In the genomic region with DNA sequence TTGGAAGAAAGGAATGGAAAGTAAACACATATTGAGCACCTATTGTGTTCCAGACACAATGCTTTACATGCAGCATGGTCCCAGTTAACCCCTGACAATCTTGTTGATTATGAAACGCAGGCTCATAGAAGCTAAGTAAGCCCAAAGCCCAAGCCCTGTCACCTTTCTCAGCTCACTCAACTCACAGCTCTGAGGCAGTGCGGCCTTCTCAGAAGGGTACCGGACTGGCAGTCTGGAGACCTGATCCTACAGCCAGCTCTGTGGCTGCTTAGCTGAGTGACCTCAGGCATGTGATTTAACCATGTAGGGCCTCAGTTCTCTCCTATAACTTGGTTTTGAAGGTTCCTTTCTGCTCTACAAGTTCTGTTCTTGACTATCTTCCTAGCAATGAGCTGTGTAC, we compare ENCODE assay signal across 2 cellular contexts.
TF ChIP-seq lines count a peak whose summit lies in the region.

No MANE protein-coding gene starts in this region.

TF ChIP-seq in HepG2, 621 proteins besides CTCF, POLR2A, EP300 and RAD21:
- TF ChIP-seq RARA (CRISPR knock-in tag; IDR thresholded peaks at IDR 0.05) = no peak
- no peak for TF ChIP-seq TBX3 (IDR thresholded peaks at IDR 0.05; ENCODE audit: borderline replicate concordance)
- TF ChIP-seq MEIS1 (CRISPR knock-in tag; IDR thresholded peaks at IDR 0.05; ENCODE audit: borderline replicate concordance) = no peak
- TF ChIP-seq ZNF430 (CRISPR knock-in tag; IDR thresholded peaks at IDR 0.05) = no peak
- TF ChIP-seq, protein P1, sequence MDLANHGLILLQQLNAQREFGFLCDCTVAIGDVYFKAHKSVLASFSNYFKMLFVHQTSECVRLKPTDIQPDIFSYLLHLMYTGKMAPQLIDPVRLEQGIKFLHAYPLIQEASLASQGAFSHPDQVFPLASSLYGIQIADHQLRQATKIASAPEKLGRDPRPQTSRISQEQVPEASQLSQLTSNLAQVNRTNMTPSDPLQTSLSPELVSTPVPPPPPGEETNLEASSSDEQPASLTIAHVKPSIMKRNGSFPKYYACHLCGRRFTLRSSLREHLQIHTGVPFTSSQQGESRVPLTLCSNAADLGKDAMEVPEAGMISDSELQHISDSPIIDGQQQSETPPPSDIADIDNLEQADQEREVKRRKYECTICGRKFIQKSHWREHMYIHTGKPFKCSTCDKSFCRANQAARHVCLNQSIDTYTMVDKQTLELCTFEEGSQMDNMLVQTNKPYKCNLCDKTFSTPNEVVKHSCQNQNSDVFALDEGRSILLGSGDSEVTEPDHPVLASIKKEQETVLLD (CRISPR knock-in tag; IDR thresholded peaks at IDR 0.05; ENCODE audit: low read depth) = no peak

TF ChIP-seq in SK-N-SH, 30 proteins besides CTCF, POLR2A, EP300 and RAD21:
- TF ChIP-seq FOSL2 (IDR thresholded peaks at IDR 0.05; ENCODE audit: borderline replicate concordance, low read depth) = no peak
- TF ChIP-seq, protein P2, sequence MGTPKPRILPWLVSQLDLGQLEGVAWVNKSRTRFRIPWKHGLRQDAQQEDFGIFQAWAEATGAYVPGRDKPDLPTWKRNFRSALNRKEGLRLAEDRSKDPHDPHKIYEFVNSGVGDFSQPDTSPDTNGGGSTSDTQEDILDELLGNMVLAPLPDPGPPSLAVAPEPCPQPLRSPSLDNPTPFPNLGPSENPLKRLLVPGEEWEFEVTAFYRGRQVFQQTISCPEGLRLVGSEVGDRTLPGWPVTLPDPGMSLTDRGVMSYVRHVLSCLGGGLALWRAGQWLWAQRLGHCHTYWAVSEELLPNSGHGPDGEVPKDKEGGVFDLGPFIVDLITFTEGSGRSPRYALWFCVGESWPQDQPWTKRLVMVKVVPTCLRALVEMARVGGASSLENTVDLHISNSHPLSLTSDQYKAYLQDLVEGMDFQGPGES (IDR thresholded peaks at IDR 0.05; ENCODE audit: low read depth, low read length) = no peak
- no peak for TF ChIP-seq MAX (IDR thresholded peaks at IDR 0.05; ENCODE audit: low read depth)
- TF ChIP-seq RXRA (IDR thresholded peaks at IDR 0.05; ENCODE audit: borderline replicate concordance, low read depth) = no peak
- TF ChIP-seq, protein P3, sequence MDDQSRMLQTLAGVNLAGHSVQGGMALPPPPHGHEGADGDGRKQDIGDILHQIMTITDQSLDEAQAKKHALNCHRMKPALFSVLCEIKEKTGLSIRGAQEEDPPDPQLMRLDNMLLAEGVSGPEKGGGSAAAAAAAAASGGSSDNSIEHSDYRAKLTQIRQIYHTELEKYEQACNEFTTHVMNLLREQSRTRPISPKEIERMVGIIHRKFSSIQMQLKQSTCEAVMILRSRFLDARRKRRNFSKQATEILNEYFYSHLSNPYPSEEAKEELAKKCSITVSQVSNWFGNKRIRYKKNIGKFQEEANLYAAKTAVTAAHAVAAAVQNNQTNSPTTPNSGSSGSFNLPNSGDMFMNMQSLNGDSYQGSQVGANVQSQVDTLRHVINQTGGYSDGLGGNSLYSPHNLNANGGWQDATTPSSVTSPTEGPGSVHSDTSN (IDR thresholded peaks at IDR 0.05) = no peak
- TF ChIP-seq TCF12 (IDR thresholded peaks at IDR 0.05) = no peak
- no peak for TF ChIP-seq RFX5 (IDR thresholded peaks at IDR 0.05; ENCODE audit: low read length)
- TF ChIP-seq NRF1 (IDR thresholded peaks at IDR 0.05; ENCODE audit: low read depth, low read length) = no peak
- no peak for TF ChIP-seq YY1 (IDR thresholded peaks at IDR 0.05; ENCODE audit: low read depth)
- no peak for TF ChIP-seq EZH2phosphoT487 (IDR thresholded peaks at IDR 0.05; ENCODE audit: borderline replicate concordance, low read depth)
- TF ChIP-seq GATA2 (CRISPR knock-in tag; IDR thresholded peaks at IDR 0.05) = no peak
- no peak for TF ChIP-seq SMC3 (IDR thresholded peaks at IDR 0.05; ENCODE audit: low read depth, low read length)
- no peak for TF ChIP-seq MEF2A (IDR thresholded peaks at IDR 0.05; ENCODE audit: borderline replicate concordance, low read depth)
- TF ChIP-seq MXI1 (IDR thresholded peaks at IDR 0.05; ENCODE audit: low read depth, low read length) = no peak
- TF ChIP-seq POLR2AphosphoS5 (IDR thresholded peaks at IDR 0.05; ENCODE audit: low read depth, low read length) = no peak
- no peak for TF ChIP-seq FOXM1 (IDR thresholded peaks at IDR 0.05; ENCODE audit: low read depth)
